Comparison of ENCODE assay signal across 7 cellular contexts in genomic region chr16:29288711-29289523, GRCh38.
A peak's percentile ranks its signal among the peaks of the same experiment; 100 is the strongest.
DNase-seq lines count a peak whose midpoint lies in the region; ATAC-seq, FAIRE-seq and TF ChIP-seq lines count a peak whose summit lies in the region.
"Not testable (repeated sequence)": the region's sequence is repeated elsewhere in the genome, so short reads cannot be mapped to it uniquely, and the experiment has no call there.

No MANE protein-coding gene starts in this region.

- peak overlapping the region; percentile 57 for H3K4me2 ChIP-seq in HepG2 (ENCODE audit: low read depth, low read length)
- not testable (repeated sequence) for H3K4me2 ChIP-seq in neuronal stem cell (ENCODE audit: insufficient read depth, low read length, poor library complexity, severe bottlenecking)

- H3K18ac ChIP-seq in neuronal stem cell (ENCODE audit: low read length) = peak overlapping the region; percentile 80

- not testable (repeated sequence) for H3K36me3 ChIP-seq in heart left ventricle; HepG2 (replicated peaks in 1 of 2; ENCODE audit: control insufficient read depth in 1 of 2, insufficient read depth in 2 of 2, low read length in 2 of 2); neuronal stem cell (replicated peaks in 1 of 2; ENCODE audit: control insufficient read depth in 2 of 2, insufficient read depth in 2 of 2, low read length in 2 of 2)

- H2BK5ac ChIP-seq in neuronal stem cell (ENCODE audit: low read length) = peak overlapping the region; percentile 75

- not testable (repeated sequence) for BruUV-seq in HepG2 (replicated peaks; lab: Mats Ljungman, UMichigan)

- ATAC-seq in effector memory CD8-positive, alpha-beta T cell (replicated peaks); heart left ventricle: not testable (repeated sequence)
- peak; percentile 17 for ATAC-seq in HepG2

- H3K4me1 ChIP-seq in heart left ventricle = peaks cover 0 to 67% (median 33%) of the 10 kb centered on the region in 12 donors
- peaks cover 95% of the 10 kb centered on the region for H3K4me1 ChIP-seq in HepG2 (ENCODE audit: insufficient read depth, low read length)
- H3K4me1 ChIP-seq in neuronal stem cell (ENCODE audit: control insufficient read depth in 2 of 2, insufficient read depth in 1 of 2, low read depth in 1 of 2, low read length in 2 of 2) = peaks cover 13 to 20% of the 10 kb centered on the region in 2 donors

- H3K4me1 Mint-ChIP-seq in effector memory CD8-positive, alpha-beta T cell (ENCODE audit: low read depth in 2 of 2) = peaks cover 6 to 17% of the 10 kb centered on the region in 2 donors

- not testable (repeated sequence) for H3K79me1 ChIP-seq in neuronal stem cell (ENCODE audit: low read depth, low read length)

- POLR2A ChIA-PET in HepG2 (lab: Yijun Ruan, JAX) = not testable (repeated sequence)

- not testable (repeated sequence) for H4K20me1 ChIP-seq in HepG2 (ENCODE audit: insufficient read depth, low read length)

- peaks cover 12% of the 10 kb centered on the region for H3K36me3 Mint-ChIP-seq in effector memory CD8-positive, alpha-beta T cell (ENCODE audit: insufficient read depth)

- not testable (repeated sequence) for H2BK120ac ChIP-seq in neuronal stem cell (ENCODE audit: low read depth, low read length)

- H2BK15ac ChIP-seq in neuronal stem cell (ENCODE audit: low read length) = peak overlapping the region; percentile 94

- TF ChIP-seq RAD21 in HepG2 (CRISPR knock-in tag; IDR thresholded peaks at IDR 0.05) = not testable (repeated sequence)

- peak overlapping the region; percentile 21 for H3K14ac ChIP-seq in neuronal stem cell (ENCODE audit: low read length)

- TF ChIP-seq CTCF in heart left ventricle (IDR thresholded peaks at IDR 0.05); HepG2 (CRISPR knock-in tag; IDR thresholded peaks at IDR 0.05): not testable (repeated sequence)

- 73 to 82% (median 77%) methylated on average over 28 to 31 of the region's 31 CpGs for WGBS in heart left ventricle, 4 donors
- WGBS in HepG2 (ENCODE audit: low lambda C conversion rate) = 51% methylated on average over 25 of the region's 31 CpGs
- WGBS in neuronal stem cell (ENCODE audit: extremely low coverage in 2 of 2, insufficient read length in 2 of 2, insufficient replicate concordance in 1 of 2), 2 donors = no CpG with 5 or more reads among the region's 31 CpGs

- H3K27ac Mint-ChIP-seq in effector memory CD8-positive, alpha-beta T cell = peak overlapping the region; percentile 67 to 68

- not testable (repeated sequence) for H4K91ac ChIP-seq in neuronal stem cell (ENCODE audit: low read depth, low read length, poor library complexity)

- H3K9me3 Mint-ChIP-seq in effector memory CD8-positive, alpha-beta T cell = not testable (repeated sequence)

- not testable (repeated sequence) for H3K9ac ChIP-seq in HepG2 (ENCODE audit: insufficient read depth, low read depth, low read length); neuronal stem cell (ENCODE audit: low read depth, low read length, poor library complexity)

- H3K9me3 ChIP-seq in heart left ventricle; HepG2 (ENCODE audit: low read length); neuronal stem cell (replicated peaks in 1 of 2; ENCODE audit: control insufficient read depth in 2 of 2, insufficient read depth in 1 of 2, low read depth in 1 of 2, low read length in 2 of 2): not testable (repeated sequence)

- H3K23ac ChIP-seq in neuronal stem cell (ENCODE audit: low read depth, low read length, poor library complexity) = not testable (repeated sequence)

- not testable (repeated sequence) for H3K27me3 Mint-ChIP-seq in effector memory CD8-positive, alpha-beta T cell

- not testable (repeated sequence) for TF ChIP-seq POLR2A in heart left ventricle (IDR thresholded peaks at IDR 0.05); HepG2 (IDR thresholded peaks at IDR 0.05; ENCODE audit: insufficient read depth in 1 of 2, low read depth in 2 of 2, low read length in 2 of 2)

- in situ Hi-C loops in HepG2 (cut with HindIII; ENCODE audit: extremely low pct_ligation_motif_present, low pct_unique_long_range_greater_than_20kb) = not testable (repeated sequence)

- H3K27ac ChIP-seq in heart left ventricle = peak overlapping the region in 11 of 12 donors; percentile 13 to 93 (median 77)
- peak overlapping the region; percentile 50 for H3K27ac ChIP-seq in HepG2 (ENCODE audit: extremely low read length, insufficient read depth, low read length)
- H3K27ac ChIP-seq in neuronal stem cell (replicated peaks; ENCODE audit: low read length) = not testable (repeated sequence)
- peak overlapping the region in 14 of 21 experiments; percentile 32 to 85 (median 60) for H3K27ac ChIP-seq in skin epidermis

- H3K4me3 Mint-ChIP-seq in effector memory CD8-positive, alpha-beta T cell = not testable (repeated sequence)

- TF ChIP-seq EP300 in HepG2 (IDR thresholded peaks at IDR 0.05; ENCODE audit: low read depth in 2 of 2, low read length in 2 of 2); HepG2 (CRISPR knock-in tag; IDR thresholded peaks at IDR 0.05; ENCODE audit: borderline replicate concordance): not testable (repeated sequence)

- intact Hi-C loops in heart left ventricle (cut with DNase I); HepG2 (cut with micrococcal nuclease; ENCODE audit: unreplicated experiment): not testable (repeated sequence)

- H3K4ac ChIP-seq in neuronal stem cell (ENCODE audit: low read length) = not testable (repeated sequence)

- not testable (repeated sequence) for H3K4me3 ChIP-seq in heart left ventricle; neuronal stem cell (ENCODE audit: low read length in 2 of 2); skin epidermis
- peak overlapping the region in 1 of 3 experiments; percentile 26; a peak in 1 of 6 replicates for H3K4me3 ChIP-seq in HepG2 (replicated peaks in 1 of 3; ENCODE audit: insufficient read depth in 1 of 3, low read depth in 2 of 3, low read length in 3 of 3)

- DNase-seq in EH (ENCODE audit: low read depth) (peak; percentile 86), SK-N-DZ (ENCODE audit: low spot score) (peak; percentile 41), heart left ventricle (peak in 3 of 5 donors; percentile 50 to 70 (median 59)), HepG2 (ENCODE audit: low spot score) (peak; percentile 65)
- not testable (repeated sequence) for DNase-seq in effector memory CD8-positive, alpha-beta T cell; neuronal stem cell (ENCODE audit: low spot score)

- peak overlapping the region; percentile 49 for H2AFZ ChIP-seq in HepG2 (ENCODE audit: low read length)
- not testable (repeated sequence) for H2AFZ ChIP-seq in neuronal stem cell (ENCODE audit: low read length)

- H3K27me3 ChIP-seq in heart left ventricle; HepG2 (ENCODE audit: control insufficient read depth in 1 of 2, insufficient read depth in 2 of 2, low read length in 2 of 2); neuronal stem cell (ENCODE audit: control insufficient read depth in 3 of 3, insufficient read depth in 3 of 3, low read depth in 1 of 3, low read length in 3 of 3): not testable (repeated sequence)

- peak overlapping the region; percentile 10 for H2BK12ac ChIP-seq in neuronal stem cell (ENCODE audit: low read length)

- peak overlapping the region; percentile 32 for H2AK5ac ChIP-seq in neuronal stem cell (ENCODE audit: low read depth, low read length)

- not testable (repeated sequence) for H4K8ac ChIP-seq in neuronal stem cell (ENCODE audit: low read depth, low read length)

- H3K79me2 ChIP-seq in HepG2 (ENCODE audit: insufficient read depth, low read length) = not testable (repeated sequence)

- CTCF ChIA-PET in HepG2 (lab: Yijun Ruan, JAX; ENCODE audit: low intra/inter-chr PET ratio, low total read pairs) = not testable (repeated sequence)

- peak; percentile 51 for FAIRE-seq in HepG2 (lab: Jason Lieb, UNC)

TF ChIP-seq in HepG2, 621 proteins besides CTCF, POLR2A, EP300 and RAD21 (continues in another document):
- 0 out of 2 replicates have a peak, but pooled peaks have one; percentile 25 for TF ChIP-seq ZNF709 (CRISPR knock-in tag; IDR thresholded peaks at IDR 0.05)
- peak; percentile 41; the same call in 1 of the 2 replicates for TF ChIP-seq MYC (CRISPR knock-in tag; IDR thresholded peaks at IDR 0.05; ENCODE audit: borderline replicate concordance)
- TF ChIP-seq IKZF5 (CRISPR knock-in tag; IDR thresholded peaks at IDR 0.05) = 0 out of 2 replicates have a peak, but pooled peaks have one; percentile 8
- TF ChIP-seq GATAD2A (CRISPR knock-in tag; IDR thresholded peaks at IDR 0.05) = 0 out of 2 replicates have a peak, but pooled peaks have one; percentile 20
- TF ChIP-seq TAF1 (CRISPR knock-in tag; IDR thresholded peaks at IDR 0.05) = 0 out of 2 replicates have a peak, but pooled peaks have one; percentile 9
